In genomic region chr18:24825397-24825796, GRCh38 we compare ENCODE assay signal across 29 cellular contexts.
DNase-seq lines count a peak whose midpoint lies in the region; ATAC-seq, FAIRE-seq and TF ChIP-seq lines count a peak whose summit lies in the region.
"Had no signal": no experiment of that assay in that cellular context is flagged by ENCODE, and none has a peak within 500 bp of the region (broad histone marks: within the 10 kb centered on the region; RNA-seq: fewer than 3 reads in every experiment).

No MANE protein-coding gene starts in this region.

- H4K20me1 ChIP-seq in IMR-90 (ENCODE audit: insufficient read depth, low read length) (no peaks in the 10 kb centered on the region), K562 (replicated peaks; ENCODE audit: control insufficient read depth, insufficient read depth, low read length) (no peaks in the 10 kb centered on the region), H1 (replicated peaks in 1 of 2; ENCODE audit: control insufficient read depth in 1 of 2, insufficient read depth in 2 of 2, low read length in 2 of 2) (no peaks in the 10 kb centered on the region)
- H4K20me1 ChIP-seq: BLaER1 had no signal

- no peaks in the 10 kb centered on the region; the same call in 1 of the 2 replicates for H3K23me2 ChIP-seq in H1 (ENCODE audit: low read depth, low read length)

- BruUV-seq in IMR-90 (replicated peaks; lab: Mats Ljungman, UMichigan) (no TSS peak), K562 (replicated peaks; lab: Mats Ljungman, UMichigan) (no TSS peak)

- no peak overlapping the region for H2AK9ac ChIP-seq in IMR-90 (replicated peaks; ENCODE audit: low read depth, low read length, poor library complexity)

- H3K9me3 ChIP-seq in IMR-90 (ENCODE audit: control insufficient read depth, insufficient read depth, low read length), result no peaks in the 10 kb centered on the region
- H3K9me3 ChIP-seq in K562 (replicated peaks; ENCODE audit: control insufficient read depth, insufficient read depth, low read depth, low read length), result no peaks in the 10 kb centered on the region
- no peaks in the 10 kb centered on the region for H3K9me3 ChIP-seq in H1 (ENCODE audit: insufficient read depth in 2 of 2, low read depth in 1 of 2, low read length in 1 of 2)
- H3K9me3 ChIP-seq in left lung, result no peaks in the 10 kb centered on the region
- H3K9me3 ChIP-seq: BE2C, BLaER1, Caco-2 had no signal

- H3K4me1 Mint-ChIP-seq in T-helper 2 cell treated with Interferon-gamma antibody and Interleukin-4, amounts not matched to agents 5 μg/mL and 100 μg/mL, for 36 hours (ENCODE audit: low read depth), result no peaks in the 10 kb centered on the region
- H3K4me1 Mint-ChIP-seq in endothelial cell (ENCODE audit: unreplicated experiment), result no peaks in the 10 kb centered on the region
- H3K4me1 Mint-ChIP-seq: CD14-positive monocyte; CD4-positive, alpha-beta memory T cell; CD4-positive, CD25-positive, alpha-beta regulatory T cell; CD8-positive, alpha-beta memory T cell had no signal

- no peaks in the 10 kb centered on the region for H3K36me3 Mint-ChIP-seq in T-helper 2 cell treated with Interferon-gamma antibody and Interleukin-4, amounts not matched to agents 5 μg/mL and 100 μg/mL, for 36 hours (ENCODE audit: low read depth)
- H3K36me3 Mint-ChIP-seq in endothelial cell (ENCODE audit: low read depth, unreplicated experiment), result no peaks in the 10 kb centered on the region
- H3K36me3 Mint-ChIP-seq: CD14-positive monocyte; CD4-positive, alpha-beta memory T cell; CD4-positive, CD25-positive, alpha-beta regulatory T cell; CD8-positive, alpha-beta memory T cell had no signal

- H2BK5ac ChIP-seq in IMR-90 (ENCODE audit: low read depth, low read length, poor library complexity, severe bottlenecking) (no peak overlapping the region), H1 (ENCODE audit: low read depth, low read length) (no peak overlapping the region)

- POLR2A ChIA-PET in IMR-90 (lab: Charles Lee; ENCODE audit: unreplicated experiment) (interaction anchor here (0.6 kb wide), 1 partner anchor 24 kb away, joined by 3 read pairs; no protein-coding TSS in a partner anchor), K562 (lab: Yijun Ruan, JAX) (interaction anchor here (0.8 kb wide), 1 partner anchor 9 kb away, joined by 3 read pairs; no protein-coding TSS in a partner anchor), H1 (lab: Charles Lee; ENCODE audit: partially characterized antibody) (no interaction called here)

- dilution Hi-C loops in IMR-90 (cut with HindIII; ENCODE audit: low sequenced_read_pairs, unreplicated experiment), result no loop called here

- peaks cover 2% of the 10 kb centered on the region; the same call in 1 of the 2 replicates for H3K27me3 ChIP-seq in IMR-90 (ENCODE audit: control insufficient read depth, insufficient read depth, low read length)
- no peaks in the 10 kb centered on the region for H3K27me3 ChIP-seq in K562 (ENCODE audit: control insufficient read depth in 2 of 2, insufficient read depth in 2 of 2, low read length in 2 of 2)
- H3K27me3 ChIP-seq in H1 (replicated peaks in 1 of 4; ENCODE audit: control insufficient read depth in 3 of 4, extremely low read depth in 1 of 4, insufficient read depth in 3 of 4, low read length in 3 of 4), result no peaks in the 10 kb centered on the region
- no peaks in the 10 kb centered on the region for H3K27me3 ChIP-seq in left lung
- H3K27me3 ChIP-seq: BE2C, BLaER1 had no signal

- intact Hi-C loops in IMR-90 (cut with micrococcal nuclease), result no loop called here
- intact Hi-C loops in K562 (cut with micrococcal nuclease), result no loop called here
- intact Hi-C loops in left lung (cut with DNase I), result no loop called here
- intact Hi-C loops in sciatic nerve (cut with DNase I), result no loop called here

- peak overlapping the region; percentile 33; the same call in 1 of the 2 replicates for H3K18ac ChIP-seq in IMR-90 (ENCODE audit: low read depth, low read length)
- H3K18ac ChIP-seq in H1 (ENCODE audit: extremely low read depth, low read length), result no peak overlapping the region

- DNase-seq in IMR-90 (peak; percentile 4), K562 (ENCODE audit: extremely low read depth in 1 of 4, low spot score in 3 of 4) (no peak), H1 (ENCODE audit: low read depth in 1 of 2, low spot score in 2 of 2) (no peak), left lung (no peak), endothelial cell (ENCODE audit: low spot score) (no peak), sciatic nerve (ENCODE audit: low spot score) (no peak)
- no peak for DNase-seq in T-helper 2 cell treated with Interferon-gamma antibody and Interleukin-4, amounts not matched to agents 5 μg/mL and 100 μg/mL, for 36 hours (ENCODE audit: low spot score)
- DNase-seq: 8988T; ACHN; BE2C; C1 segment of cervical spinal cord; Caco-2; Calu3; CD4-positive, alpha-beta memory T cell; CD4-positive, CD25-positive, alpha-beta regulatory T cell; CD8-positive, alpha-beta memory T cell; DMS 273 treated with DMSO at 0.1 percent for 48 hours; DMS153; DMS53; DMS79; DND-41; EL; GDM1 had no signal

- no peak overlapping the region for H3K27ac Mint-ChIP-seq in T-helper 2 cell treated with Interferon-gamma antibody and Interleukin-4, amounts not matched to agents 5 μg/mL and 100 μg/mL, for 36 hours
- no peak overlapping the region for H3K27ac Mint-ChIP-seq in endothelial cell (ENCODE audit: unreplicated experiment)
- H3K27ac Mint-ChIP-seq: CD4-positive, alpha-beta memory T cell; CD4-positive, CD25-positive, alpha-beta regulatory T cell; CD8-positive, alpha-beta memory T cell had no signal

- H3K4me2 ChIP-seq in IMR-90 (ENCODE audit: low read depth, low read length), result no peak overlapping the region
- H3K4me2 ChIP-seq in K562 (ENCODE audit: insufficient read depth, low read length), result no peak overlapping the region
- H3K4me2 ChIP-seq in H1 (ENCODE audit: insufficient read depth in 1 of 2, low read depth in 2 of 2, low read length in 2 of 2), result no peak overlapping the region
- H3K4me2 ChIP-seq: BLaER1 had no signal

- TF ChIP-seq POLR2A in IMR-90 (IDR thresholded peaks at IDR 0.05; ENCODE audit: low read depth, low read length) (no peak), K562 (conservative IDR thresholded peaks at IDR 0.05) (no peak), H1 (IDR thresholded peaks at IDR 0.05; ENCODE audit: control extremely low read depth in 1 of 2, low read depth in 2 of 2, low read length in 2 of 2) (no peak)

- H4K91ac ChIP-seq in IMR-90 (ENCODE audit: insufficient read depth, low read depth, low read length) (no peak overlapping the region), H1 (replicated peaks; ENCODE audit: insufficient read length, low read length) (no peak overlapping the region)

- H2AFZ ChIP-seq in IMR-90 (replicated peaks; ENCODE audit: low read length, poor library complexity), result no peak overlapping the region
- no peak overlapping the region for H2AFZ ChIP-seq in K562 (ENCODE audit: low read depth, low read length)
- no peak overlapping the region for H2AFZ ChIP-seq in H1 (ENCODE audit: low read length)

- H4K8ac ChIP-seq in IMR-90 (ENCODE audit: low read depth in 2 of 2, low read length in 2 of 2), result no peak overlapping the region
- H4K8ac ChIP-seq in H1 (ENCODE audit: extremely low read depth, insufficient read depth, low read length), result no peak overlapping the region

- H3K4me1 ChIP-seq in IMR-90 (ENCODE audit: control insufficient read depth, insufficient read depth, low read length) (peaks cover 4% of the 10 kb centered on the region; the same call in 1 of the 2 replicates), K562 (replicated peaks in 1 of 2; ENCODE audit: control insufficient read depth in 2 of 2, insufficient read depth in 2 of 2, low read length in 2 of 2) (no peaks in the 10 kb centered on the region), H1 (replicated peaks in 1 of 4; ENCODE audit: control insufficient read depth in 3 of 4, insufficient read depth in 4 of 4, low read length in 3 of 4) (peaks cover 1 to 22% (median 11%) of the 10 kb centered on the region in 4 experiments; a peak in 6 of 7 replicates), left lung (no peaks in the 10 kb centered on the region)
- H3K4me1 ChIP-seq: BE2C, BLaER1, Caco-2 had no signal

- no peak for TF ChIP-seq RAD21 in IMR-90 (IDR thresholded peaks at IDR 0.05; ENCODE audit: low read length)
- no peak for TF ChIP-seq RAD21 in K562 (CRISPR knock-in tag; conservative IDR thresholded peaks at IDR 0.05 in 1 of 2, IDR thresholded peaks at IDR 0.05 in 1 of 2)
- TF ChIP-seq RAD21 in H1 (IDR thresholded peaks at IDR 0.05 in 1 of 2, conservative IDR thresholded peaks at IDR 0.05 in 1 of 2; ENCODE audit: low read depth in 2 of 2, low read length in 2 of 2), result no peak

- H3K4ac ChIP-seq in IMR-90 (ENCODE audit: low read depth, low read length) (0 out of 2 replicates have a peak overlapping the region, but pooled peaks have one; percentile 32), H1 (replicated peaks; ENCODE audit: insufficient read length, low read depth, low read length) (no peak overlapping the region)

- H3K56ac ChIP-seq in IMR-90 (ENCODE audit: extremely low read depth, insufficient read depth, low read length), result no peak overlapping the region
- no peak overlapping the region for H3K56ac ChIP-seq in H1 (replicated peaks; ENCODE audit: insufficient read length, low read depth, low read length)

- H2BK120ac ChIP-seq in IMR-90 (ENCODE audit: low read depth, low read length) (no peak overlapping the region), H1 (replicated peaks; ENCODE audit: low read depth, low read length) (peak overlapping the region; percentile 34)

- H3K79me1 ChIP-seq in IMR-90 (ENCODE audit: low read depth in 1 of 2, low read length in 2 of 2) (no peaks in the 10 kb centered on the region), H1 (ENCODE audit: low read depth, low read length) (no peaks in the 10 kb centered on the region)

- no peak overlapping the region for H2AK5ac ChIP-seq in IMR-90 (ENCODE audit: low read depth, low read length)
- H2AK5ac ChIP-seq in H1 (ENCODE audit: low read depth, low read length), result no peak overlapping the region

- H4K5ac ChIP-seq in IMR-90 (ENCODE audit: low read depth, low read length), result no peak overlapping the region
- no peak overlapping the region for H4K5ac ChIP-seq in H1 (ENCODE audit: insufficient read length, low read depth, low read length)

- no peaks in the 10 kb centered on the region for H3K27me3 Mint-ChIP-seq in T-helper 2 cell treated with Interferon-gamma antibody and Interleukin-4, amounts not matched to agents 5 μg/mL and 100 μg/mL, for 36 hours (ENCODE audit: low read depth)
- no peaks in the 10 kb centered on the region for H3K27me3 Mint-ChIP-seq in endothelial cell (ENCODE audit: unreplicated experiment)

- no peak overlapping the region for H3K23ac ChIP-seq in IMR-90 (ENCODE audit: low read depth, low read length)
- no peak overlapping the region for H3K23ac ChIP-seq in H1 (ENCODE audit: insufficient read length)

- no peak for FAIRE-seq in K562 (lab: Jason Lieb, UNC)
- no peak for FAIRE-seq in H1 (lab: Jason Lieb, UNC)
- FAIRE-seq: A204.1, GM12878, GM12892, GM18507 had no signal

- no peaks in the 10 kb centered on the region for H3K9me1 ChIP-seq in IMR-90 (ENCODE audit: insufficient read depth, low read length)
- H3K9me1 ChIP-seq in K562 (ENCODE audit: control insufficient read depth, insufficient read depth, low read length), result no peaks in the 10 kb centered on the region

- TF ChIP-seq CTCF in IMR-90 (conservative IDR thresholded peaks at IDR 0.05; ENCODE audit: low read depth, low read length) (no peak), K562 (IDR thresholded peaks at IDR 0.05 in 2 of 3, conservative IDR thresholded peaks at IDR 0.05 in 1 of 3; ENCODE audit: insufficient read depth in 2 of 3, low read depth in 1 of 3, low read length in 3 of 3) (no peak), H1 (IDR thresholded peaks at IDR 0.05; ENCODE audit: control extremely low read depth in 1 of 3, insufficient read depth in 1 of 3, low read depth in 1 of 3, low read length in 3 of 3) (no peak), left lung (IDR thresholded peaks at IDR 0.05) (no peak), endothelial cell (IDR thresholded peaks at IDR 0.05; ENCODE audit: unreplicated experiment) (no peak)

- H3K14ac ChIP-seq in IMR-90 (replicated peaks; ENCODE audit: low read depth, low read length) (no peak overlapping the region), H1 (ENCODE audit: insufficient read length) (no peak overlapping the region)

- H3K9ac ChIP-seq in IMR-90 (ENCODE audit: low read depth, low read length) (no peak overlapping the region), K562 (ENCODE audit: insufficient read depth in 1 of 2, low read depth in 2 of 2, low read length in 2 of 2) (no peak overlapping the region), H1 (replicated peaks in 1 of 4; ENCODE audit: extremely low read depth in 1 of 4, low read depth in 3 of 4, low read length in 3 of 4) (no peak overlapping the region)
- H3K9ac ChIP-seq: BLaER1 had no signal

- TF ChIP-seq EP300 in K562 (IDR thresholded peaks at IDR 0.05; ENCODE audit: low read length) (no peak), H1 (IDR thresholded peaks at IDR 0.05; ENCODE audit: borderline replicate concordance in 1 of 2, low read depth in 2 of 2, low read length in 2 of 2) (no peak)

- CTCF ChIA-PET in IMR-90 (lab: Yijun Ruan, JAX), result no interaction called here
- CTCF ChIA-PET in K562 (lab: Yijun Ruan, JAX; ENCODE audit: low intra/inter-chr PET ratio), result no interaction called here
- CTCF ChIA-PET in H1 (lab: Charles Lee; ENCODE audit: partially characterized antibody), result no interaction called here

- no peak overlapping the region for H2BK12ac ChIP-seq in H1 (ENCODE audit: low read depth, low read length)

- no peak overlapping the region for H3K4me3 Mint-ChIP-seq in T-helper 2 cell treated with Interferon-gamma antibody and Interleukin-4, amounts not matched to agents 5 μg/mL and 100 μg/mL, for 36 hours
- no peak overlapping the region for H3K4me3 Mint-ChIP-seq in endothelial cell (ENCODE audit: unreplicated experiment)
- H3K4me3 Mint-ChIP-seq: CD14-positive monocyte; CD4-positive, alpha-beta memory T cell; CD4-positive, CD25-positive, alpha-beta regulatory T cell; CD8-positive, alpha-beta memory T cell had no signal

- H3K36me3 ChIP-seq in IMR-90 (ENCODE audit: control insufficient read depth, insufficient read depth, low read length), result no peaks in the 10 kb centered on the region
- no peaks in the 10 kb centered on the region for H3K36me3 ChIP-seq in K562 (ENCODE audit: control insufficient read depth, insufficient read depth, low read length)
- no peaks in the 10 kb centered on the region for H3K36me3 ChIP-seq in H1 (ENCODE audit: control insufficient read depth in 2 of 4, insufficient read depth in 4 of 4, low read length in 3 of 4)
- no peaks in the 10 kb centered on the region for H3K36me3 ChIP-seq in left lung
- H3K36me3 ChIP-seq: BE2C, BLaER1 had no signal

- no CpG with 5 or more reads among the region's 1 CpG for WGBS in IMR-90 (ENCODE audit: extremely low coverage in 2 of 2, insufficient read length in 1 of 2), 2 experiments
- 0% methylated on average over 1 of the region's 1 CpG for WGBS in K562 (ENCODE audit: insufficient coverage, low coverage, missing lambda C conversion rate)
- WGBS in H1 (ENCODE audit: extremely low coverage in 1 of 2, insufficient coverage in 1 of 2, insufficient read length in 1 of 2, insufficient replicate concordance in 2 of 2, low coverage in 1 of 2, low lambda C conversion rate in 2 of 2, missing lambda C conversion rate in 1 of 2), 2 experiments, result 95% methylated on average over 1 of the region's 1 CpG; no CpG with 5 or more reads in 1 of the 2 experiments

- H2BK20ac ChIP-seq in IMR-90 (ENCODE audit: low read depth, low read length), result no peak overlapping the region
- no peak overlapping the region for H2BK20ac ChIP-seq in H1 (ENCODE audit: low read length)

- H2BK15ac ChIP-seq in IMR-90 (ENCODE audit: low read depth, low read length), result no peak overlapping the region
- no peak overlapping the region for H2BK15ac ChIP-seq in H1 (ENCODE audit: low read length)

- H3K27ac ChIP-seq in IMR-90 (ENCODE audit: insufficient read depth, low read length) (no peak overlapping the region), K562 (ENCODE audit: extremely low read depth, low read depth, low read length) (no peak overlapping the region), H1 (ENCODE audit: low read depth, low read length) (no peak overlapping the region), left lung (no peak overlapping the region)
- H3K27ac ChIP-seq: BLaER1 had no signal

- in situ Hi-C loops in IMR-90 (cut with MboI; ENCODE audit: low sequenced_read_pairs), result no loop called here
- in situ Hi-C loops in K562 (cut with MboI), result loop anchor here (25.0 kb wide), 1 partner anchor 1312 kb away; the partner anchor contains the start of gene PSMA8

- H3K9me3 Mint-ChIP-seq in T-helper 2 cell treated with Interferon-gamma antibody and Interleukin-4, amounts not matched to agents 5 μg/mL and 100 μg/mL, for 36 hours, result no peaks in the 10 kb centered on the region
- H3K9me3 Mint-ChIP-seq in endothelial cell (ENCODE audit: unreplicated experiment), result no peaks in the 10 kb centered on the region

- no peak overlapping the region for H3K4me3 ChIP-seq in IMR-90 (ENCODE audit: insufficient read depth, low read depth, low read length)
- no peak overlapping the region for H3K4me3 ChIP-seq in K562
- H3K4me3 ChIP-seq in H1 (ENCODE audit: extremely low read depth in 1 of 4, insufficient read depth in 2 of 4, low read depth in 3 of 4, low read length in 4 of 4), result no peak overlapping the region
- no peak overlapping the region for H3K4me3 ChIP-seq in left lung
- H3K4me3 ChIP-seq: BLaER1, GM12878 had no signal

- no peaks in the 10 kb centered on the region for H3K79me2 ChIP-seq in K562 (ENCODE audit: control insufficient read depth, insufficient read depth, low read length)
- H3K79me2 ChIP-seq in H1 (ENCODE audit: control insufficient read depth in 1 of 2, insufficient read depth in 2 of 2, low read length in 2 of 2), result no peaks in the 10 kb centered on the region

- ATAC-seq in IMR-90 (ENCODE audit: low read depth), result 0 out of 2 replicates have a peak, but pooled peaks have one; percentile 24
- ATAC-seq in K562, result no peak
- ATAC-seq in left lung, result peak; percentile 52
- ATAC-seq in sciatic nerve, result no peak
- ATAC-seq: GM12878 had no signal

Comparison
In these comparisons a context has a peak if more than half of its experiments do, and no peak if none do; other contexts are left out.
1. ATAC-seq: peak in IMR-90 (single experiment) and left lung (single experiment); none in K562 (single experiment) and sciatic nerve (single experiment).